In the genomic region with DNA sequence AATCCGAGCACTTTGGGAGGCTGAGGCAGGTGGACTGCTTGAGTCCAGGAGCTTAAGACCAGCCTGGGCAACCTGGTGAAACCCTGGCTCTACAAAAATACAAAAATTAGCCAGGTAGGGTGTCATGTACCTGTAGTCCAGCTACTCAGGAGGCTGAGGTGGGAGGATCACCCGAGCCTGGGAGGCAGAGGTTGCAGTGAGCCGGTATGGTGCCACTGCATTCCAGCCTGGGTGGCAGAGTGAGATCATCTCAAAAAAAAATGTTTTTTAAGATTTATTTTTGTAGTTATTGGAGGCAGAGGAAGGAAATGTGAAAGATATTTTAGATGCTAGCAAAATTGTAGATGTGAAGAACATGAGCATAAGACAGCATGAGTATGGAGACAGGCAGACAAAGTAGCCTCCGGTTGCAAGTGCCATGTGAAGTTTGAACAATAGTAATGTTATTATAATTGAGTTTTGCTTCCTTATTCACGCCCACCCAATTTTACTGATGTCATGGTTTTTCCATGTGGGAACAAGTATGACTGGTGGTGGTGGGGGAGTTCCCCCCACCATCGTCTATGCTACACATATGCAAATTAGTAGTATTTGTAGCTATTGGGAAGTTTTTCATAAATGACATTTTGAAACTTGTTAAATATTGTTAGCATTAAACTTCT, we compare ENCODE assay signal across 1 cellular context.
A peak's percentile ranks its signal among the peaks of the same experiment; 100 is the strongest.
TF ChIP-seq lines count a peak whose summit lies in the region.

No MANE protein-coding gene starts in this region.

TF ChIP-seq in GM12878, 131 proteins besides CTCF, POLR2A, EP300 and RAD21 (continued from another document):
- TF ChIP-seq IRF5 (IDR thresholded peaks at IDR 0.05; ENCODE audit: borderline replicate concordance) (no peak), NRF1 (conservative IDR thresholded peaks at IDR 0.05; ENCODE audit: low read depth, low read length) (no peak), RELA (IDR thresholded peaks at IDR 0.05; ENCODE audit: borderline replicate concordance, partially characterized antibody) (no peak), BCL3 (IDR thresholded peaks at IDR 0.05; ENCODE audit: borderline replicate concordance, insufficient read depth, low read depth, low read length, poor library complexity, severe bottlenecking) (peak; percentile 58), ZNF217 (IDR thresholded peaks at IDR 0.05) (no peak), ZBED1 (IDR thresholded peaks at IDR 0.05; ENCODE audit: borderline replicate concordance) (peak; percentile 83), SUPT20H (IDR thresholded peaks at IDR 0.05; ENCODE audit: borderline replicate concordance, control insufficient read depth, low read depth, low read length) (no peak), POLR2AphosphoS2 (IDR thresholded peaks at IDR 0.05; ENCODE audit: low read depth, low read length) (no peak), CBX3 (IDR thresholded peaks at IDR 0.05; ENCODE audit: borderline replicate concordance, low read depth) (no peak), MEF2B (IDR thresholded peaks at IDR 0.05; ENCODE audit: partially characterized antibody, poor library complexity, severe bottlenecking) (no peak), HDAC2 (IDR thresholded peaks at IDR 0.05) (no peak), PRDM15 (CRISPR knock-in tag; IDR thresholded peaks at IDR 0.05) (no peak), TCF12 (IDR thresholded peaks at IDR 0.05; ENCODE audit: low read depth, low read length) (no peak), MAX (IDR thresholded peaks at IDR 0.05; ENCODE audit: low read depth, low read length) (no peak), RCOR1 (conservative IDR thresholded peaks at IDR 0.05; ENCODE audit: low read depth, low read length) (no peak), USF2 (IDR thresholded peaks at IDR 0.05; ENCODE audit: borderline replicate concordance, low read depth, low read length) (no peak), JUNB (IDR thresholded peaks at IDR 0.05) (peak; percentile 65), ZNF24 (IDR thresholded peaks at IDR 0.05) (no peak), NFIC (IDR thresholded peaks at IDR 0.05; ENCODE audit: low read depth, low read length) (peak; percentile 87), KAT2A (conservative IDR thresholded peaks at IDR 0.05; ENCODE audit: control insufficient read depth, low read depth, low read length) (no peak)
- TF ChIP-seq, protein P1, sequence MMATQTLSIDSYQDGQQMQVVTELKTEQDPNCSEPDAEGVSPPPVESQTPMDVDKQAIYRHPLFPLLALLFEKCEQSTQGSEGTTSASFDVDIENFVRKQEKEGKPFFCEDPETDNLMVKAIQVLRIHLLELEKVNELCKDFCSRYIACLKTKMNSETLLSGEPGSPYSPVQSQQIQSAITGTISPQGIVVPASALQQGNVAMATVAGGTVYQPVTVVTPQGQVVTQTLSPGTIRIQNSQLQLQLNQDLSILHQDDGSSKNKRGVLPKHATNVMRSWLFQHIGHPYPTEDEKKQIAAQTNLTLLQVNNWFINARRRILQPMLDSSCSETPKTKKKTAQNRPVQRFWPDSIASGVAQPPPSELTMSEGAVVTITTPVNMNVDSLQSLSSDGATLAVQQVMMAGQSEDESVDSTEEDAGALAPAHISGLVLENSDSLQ (IDR thresholded peaks at IDR 0.05): no peak
